In the genomic region with DNA sequence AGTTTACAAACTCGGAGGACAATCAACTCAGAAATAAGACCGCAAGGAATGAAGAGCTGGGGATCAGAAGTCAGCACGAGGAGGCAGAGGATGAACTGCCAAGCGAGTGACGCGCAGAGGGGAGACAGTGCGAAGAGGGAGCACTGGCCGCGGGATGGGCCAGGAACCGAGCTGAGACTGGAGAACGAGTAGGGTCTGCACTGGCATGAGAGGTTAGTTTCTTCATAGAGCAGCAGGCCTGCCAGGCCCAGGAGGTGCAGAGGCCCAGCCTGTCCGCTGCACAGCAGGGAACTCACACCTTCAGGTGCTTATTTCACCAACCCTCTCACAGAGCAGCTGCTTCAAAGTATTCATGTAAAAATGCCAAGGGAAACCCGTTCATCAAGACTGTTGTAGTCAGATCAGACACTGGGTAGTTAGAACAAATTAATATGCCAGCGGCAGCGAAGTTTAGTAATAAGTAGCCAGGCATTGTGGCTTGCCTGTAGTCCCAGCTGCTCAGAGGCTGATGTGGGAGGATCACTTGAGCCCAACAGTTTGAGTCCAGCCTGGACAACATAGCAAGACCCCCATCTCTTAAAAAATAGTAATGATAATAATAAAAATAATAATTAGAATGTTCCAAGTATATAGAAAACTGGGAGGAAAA, we compare ENCODE assay signal across 11 cellular contexts.
DNase-seq lines count a peak whose midpoint lies in the region; ATAC-seq and TF ChIP-seq lines count a peak whose summit lies in the region.
"Had no signal": no experiment of that assay in that cellular context is flagged by ENCODE, and none has a peak within 500 bp of the region (broad histone marks: within the 10 kb centered on the region; RNA-seq: fewer than 3 reads in every experiment).

No MANE protein-coding gene starts in this region.

- H3K4me1 Mint-ChIP-seq in CD4-positive, alpha-beta memory T cell = peaks cover 25 to 49% (median 31%) of the 10 kb centered on the region in 4 donors

- H3K36me3 ChIP-seq in CD4-positive, alpha-beta memory T cell (ENCODE audit: insufficient read depth, low read length) = no peaks in the 10 kb centered on the region
- no peaks in the 10 kb centered on the region for H3K36me3 ChIP-seq in Peyer's patch

- peaks cover 16 to 26% of the 10 kb centered on the region in 2 donors for H3K36me3 Mint-ChIP-seq in CD4-positive, alpha-beta memory T cell

- H3K4me3 ChIP-seq in CD4-positive, alpha-beta memory T cell (ENCODE audit: low read length in 2 of 2) = no peak overlapping the region
- no peak overlapping the region for H3K4me3 ChIP-seq in Peyer's patch

- DNase-seq in CD4-positive, alpha-beta memory T cell = no peak
- DNase-seq in Peyer's patch = no peak
- DNase-seq in left ventricle myocardium superior = no peak
- DNase-seq in sciatic nerve (ENCODE audit: low spot score) = no peak
- DNase-seq in RKO (ENCODE audit: low spot score) = no peak
- no peak for DNase-seq in left colon
- no peak for DNase-seq in NCI-H2029 treated with DMSO at 0.1 percent for 48 hours (lab: John Stamatoyannopoulos, UW)
- no peak for DNase-seq in stimulated activated naive CD4-positive, alpha-beta T cell (lab: John Stamatoyannopoulos, UW)
- DNase-seq: activated CD4-positive, alpha-beta T cell treated with anti-CD3 and anti-CD28 coated beads, Interleukin-2, amount 50 U/mL, for 4 hours; NCI-H1930; SIG-M5 had no signal

- H3K4me3 Mint-ChIP-seq in CD4-positive, alpha-beta memory T cell = no peak overlapping the region

- H3K9me3 Mint-ChIP-seq in CD4-positive, alpha-beta memory T cell = no peaks in the 10 kb centered on the region

- CTCF ChIA-PET in CD4-positive, alpha-beta memory T cell (lab: Charles Lee; ENCODE audit: partially characterized antibody) = interaction anchor here (0.6 to 0.9 kb wide), 3 partner anchors 60 to 396 kb away, joined by 3 read pairs; no protein-coding TSS in a partner anchor

- H3K4me1 ChIP-seq in CD4-positive, alpha-beta memory T cell (ENCODE audit: insufficient read depth, low read length) = peaks cover 18% of the 10 kb centered on the region
- H3K4me1 ChIP-seq in Peyer's patch = peaks cover 0 to 31% (median 0%) of the 10 kb centered on the region in 4 donors

- TF ChIP-seq POLR2A in Peyer's patch (IDR thresholded peaks at IDR 0.05) = no peak

- no peaks in the 10 kb centered on the region for H3K9me3 ChIP-seq in CD4-positive, alpha-beta memory T cell (ENCODE audit: control insufficient read depth in 1 of 2, low read length in 2 of 2)
- H3K9me3 ChIP-seq in Peyer's patch = no peaks in the 10 kb centered on the region

- intact Hi-C loops in CD4-positive, alpha-beta memory T cell (cut with micrococcal nuclease) = no loop called here
- intact Hi-C loops in left ventricle myocardium superior (cut with micrococcal nuclease) (no loop called here), sciatic nerve (cut with DNase I) (no loop called here), left colon (cut with DNase I, micrococcal nuclease) (no loop called here)

- no peak for TF ChIP-seq CTCF in Peyer's patch (IDR thresholded peaks at IDR 0.05)

- POLR2A ChIA-PET in CD4-positive, alpha-beta memory T cell (lab: Charles Lee; ENCODE audit: partially characterized antibody) = interaction anchor here (0.7 to 1.7 kb wide), 2 partner anchors 31 to 61 kb away, joined by 3 to 4 read pairs; no protein-coding TSS in a partner anchor

- no peaks in the 10 kb centered on the region for H3K27me3 Mint-ChIP-seq in CD4-positive, alpha-beta memory T cell

- peak; percentile 10 for ATAC-seq in left ventricle myocardium superior
- ATAC-seq in sciatic nerve = peak; percentile 4
- no peak for ATAC-seq in left colon

- H3K27ac Mint-ChIP-seq in CD4-positive, alpha-beta memory T cell = peak overlapping the region in 4 of 7 donors; percentile 14 to 79 (median 62)

- no peak overlapping the region for H3K27ac ChIP-seq in CD4-positive, alpha-beta memory T cell (ENCODE audit: low read depth, low read length)
- H3K27ac ChIP-seq in Peyer's patch = peak overlapping the region; percentile 29 to 83 (median 52)

- no peaks in the 10 kb centered on the region for H3K27me3 ChIP-seq in CD4-positive, alpha-beta memory T cell (ENCODE audit: insufficient read depth, low read length)
- no peaks in the 10 kb centered on the region for H3K27me3 ChIP-seq in Peyer's patch
